In genomic region chr5:34611829-34612415, GRCh38 we compare ENCODE assay signal across 24 cellular contexts.
"Had no signal": no experiment of that assay in that cellular context is flagged by ENCODE, and none has a peak within 500 bp of the region (broad histone marks: within the 10 kb centered on the region; RNA-seq: fewer than 3 reads in every experiment).

No MANE protein-coding gene starts in this region.

- H3K9me3 ChIP-seq: adrenal gland had no signal

- H3K27ac Mint-ChIP-seq: activated CD8-positive, alpha-beta T cell treated with anti-CD3 and anti-CD28 coated beads for 36 hours; activated naive CD8-positive, alpha-beta T cell treated with anti-CD3 and anti-CD28 coated beads, Interleukin-2, amount 10 ng/mL, durations not matched to agents 7 days and 5 days; activated T-cell treated with anti-CD3 and anti-CD28 coated beads, Interleukin-2, amount 50 U/mL, for 72 hours; activated T-helper 2 cell treated with anti-CD3 and anti-CD28 coated beads, Interferon-gamma antibody, Interleukin-2, Interleukin-4, amounts not matched to agents 10 μg/mL and 5 μg/mL and 100 μg/mL, durations not matched to agents 14 hours and 24 hours and 36 hours; T-helper 17 cell had no signal

- H3K4me1 Mint-ChIP-seq: activated naive CD8-positive, alpha-beta T cell treated with anti-CD3 and anti-CD28 coated beads, Interleukin-2, amount 10 ng/mL, durations not matched to agents 7 days and 5 days had no signal

- FAIRE-seq: bronchial epithelial cell, TTC549 had no signal

- H3K27ac ChIP-seq: adrenal gland had no signal

- H3K9me3 Mint-ChIP-seq: activated CD8-positive, alpha-beta T cell treated with anti-CD3 and anti-CD28 coated beads for 36 hours; activated naive CD8-positive, alpha-beta T cell treated with anti-CD3 and anti-CD28 coated beads, Interleukin-2, amount 10 ng/mL, durations not matched to agents 7 days and 5 days; activated T-cell treated with anti-CD3 and anti-CD28 coated beads, Interleukin-2, amount 50 U/mL, for 72 hours; activated T-helper 2 cell treated with anti-CD3 and anti-CD28 coated beads, Interferon-gamma antibody, Interleukin-2, Interleukin-4, amounts not matched to agents 10 μg/mL and 5 μg/mL and 100 μg/mL, durations not matched to agents 14 hours and 24 hours and 36 hours had no signal

- ATAC-seq: activated CD8-positive, alpha-beta T cell treated with anti-CD3 and anti-CD28 coated beads for 36 hours; activated T-cell treated with anti-CD3 and anti-CD28 coated beads, Interleukin-2, amount 50 U/mL, for 72 hours; T-helper 17 cell had no signal

- H3K36me3 ChIP-seq: adrenal gland had no signal

- H3K27me3 Mint-ChIP-seq: activated naive CD8-positive, alpha-beta T cell treated with anti-CD3 and anti-CD28 coated beads, Interleukin-2, amount 10 ng/mL, durations not matched to agents 7 days and 5 days had no signal

- H3K36me3 Mint-ChIP-seq: activated naive CD8-positive, alpha-beta T cell treated with anti-CD3 and anti-CD28 coated beads, Interleukin-2, amount 10 ng/mL, durations not matched to agents 7 days and 5 days had no signal

- H3K4me3 Mint-ChIP-seq: activated CD8-positive, alpha-beta T cell treated with anti-CD3 and anti-CD28 coated beads for 36 hours; activated naive CD8-positive, alpha-beta T cell treated with anti-CD3 and anti-CD28 coated beads, Interleukin-2, amount 10 ng/mL, durations not matched to agents 7 days and 5 days; activated T-cell treated with anti-CD3 and anti-CD28 coated beads, Interleukin-2, amount 50 U/mL, for 72 hours; T-helper 17 cell had no signal

- H3K4me3 ChIP-seq: adrenal gland had no signal

- DNase-seq: activated CD4-positive, alpha-beta T cell treated with anti-CD3 and anti-CD28 coated beads for 4 hours; activated CD8-positive, alpha-beta memory T cell treated with anti-CD3 and anti-CD28 coated beads, Interleukin-2, amount 50 U/mL, for 4 hours; activated CD8-positive, alpha-beta T cell treated with anti-CD3 and anti-CD28 coated beads for 36 hours; activated naive CD4-positive, alpha-beta T cell treated with anti-CD3 and anti-CD28 coated beads, Interleukin-2, amount 50 U/mL, for 16 hours; activated naive CD8-positive, alpha-beta T cell treated with anti-CD3 and anti-CD28 coated beads, Interleukin-2, amount 10 ng/mL, durations not matched to agents 7 days and 5 days; activated T-cell treated with anti-CD3 and anti-CD28 coated beads, Interleukin-2, amount 50 U/mL, for 72 hours; adrenal gland; anterior cingulate cortex; central memory CD4-positive, alpha-beta T cell; Karpas-422; MM.1S; NCI-H1105; NCI-H1436; NCI-H1694 treated with DMSO at 0.1 percent for 48 hours; NCI-H2029 treated with DMSO at 0.1 percent for 48 hours; NCI-H446; NCI-H524; NCI-H748 treated with DMSO at 0.1 percent for 48 hours; SIG-M5; T-helper 17 cell; T-helper 9 cell had no signal

- H3K27me3 ChIP-seq: adrenal gland had no signal
